In genomic region chr18:64311859-64312258, GRCh38 we compare ENCODE assay signal across 9 cellular contexts.
"Had no signal": no experiment of that assay in that cellular context is flagged by ENCODE, and none has a peak within 500 bp of the region (broad histone marks: within the 10 kb centered on the region; RNA-seq: fewer than 3 reads in every experiment).

No MANE protein-coding gene starts in this region.

- H3K4me1 Mint-ChIP-seq: GM23338 had no signal

- ATAC-seq: GM23338, HCT116 had no signal

- H3K27ac Mint-ChIP-seq: GM23338, HFFc6 had no signal

- DNase-seq: GM23248, GOT3, H7, H9, HCEC 1CT, HFFc6 had no signal

- H3K4me3 Mint-ChIP-seq: GM23338, H9, HFFc6 had no signal

- H3K9me3 ChIP-seq: HAP-1 had no signal
